ENCODE assay signal across 20 cellular contexts in genomic region chr17:10096556-10096955, GRCh38.
"Had no signal": no experiment of that assay in that cellular context is flagged by ENCODE, and none has a peak within 500 bp of the region (broad histone marks: within the 10 kb centered on the region; RNA-seq: fewer than 3 reads in every experiment).

No MANE protein-coding gene starts in this region.

- ATAC-seq: heart right ventricle; left colon; psoas muscle; right cardiac atrium; stimulated activated effector memory CD8-positive, alpha-beta T cell treated with anti-CD3 and anti-CD28 coated beads, Interleukin-12 subunit alpha, Interleukin-12 subunit beta, amount 100 ng/mL, for 72 hours had no signal

- H3K4me3 Mint-ChIP-seq: activated naive CD4-positive, alpha-beta T cell treated with anti-CD3 and anti-CD28 coated beads, Interleukin-2, amount 50 U/mL, for 24 hours; brain; naive B cell; stimulated activated effector memory CD8-positive, alpha-beta T cell treated with anti-CD3 and anti-CD28 coated beads, Interleukin-12 subunit alpha, Interleukin-12 subunit beta, amount 100 ng/mL, for 72 hours had no signal

- H3K27me3 Mint-ChIP-seq: activated naive CD4-positive, alpha-beta T cell treated with anti-CD3 and anti-CD28 coated beads, Interleukin-2, amount 50 U/mL, for 24 hours; naive B cell had no signal

- DNase-seq: activated CD4-positive, alpha-beta T cell treated with anti-CD3 and anti-CD28 coated beads for 1 hour; activated CD4-positive, alpha-beta T cell treated with anti-CD3 and anti-CD28 coated beads, Interleukin-2, amount 50 U/mL, for 1 hour; activated gamma-delta T cell treated with Interleukin-2 at 50 U/mL for 16 hours; activated T-cell treated with anti-CD3 and anti-CD28 coated beads, Interleukin-2, amount 50 U/mL, for 1 hour; aorta; heart right ventricle; left colon; mesendoderm; naive B cell; ovary; psoas muscle; stimulated activated CD4-positive, alpha-beta T cell treated with anti-CD3 and anti-CD28 coated beads, Interleukin-2, amount 100 ng/mL, for 24 hours; T-helper 1 cell; testis; trophoblast cell had no signal

- H3K27ac Mint-ChIP-seq: activated naive CD4-positive, alpha-beta T cell treated with anti-CD3 and anti-CD28 coated beads, Interleukin-2, amount 50 U/mL, for 24 hours; stimulated activated effector memory CD8-positive, alpha-beta T cell treated with anti-CD3 and anti-CD28 coated beads, Interleukin-12 subunit alpha, Interleukin-12 subunit beta, amount 100 ng/mL, for 72 hours had no signal

- H3K36me3 ChIP-seq: heart right ventricle, ovary had no signal

- H3K9me3 ChIP-seq: ovary, psoas muscle, testis had no signal

- H3K36me3 Mint-ChIP-seq: activated naive CD4-positive, alpha-beta T cell treated with anti-CD3 and anti-CD28 coated beads, Interleukin-2, amount 50 U/mL, for 24 hours; stimulated activated effector memory CD8-positive, alpha-beta T cell treated with anti-CD3 and anti-CD28 coated beads, Interleukin-12 subunit alpha, Interleukin-12 subunit beta, amount 100 ng/mL, for 72 hours had no signal

- H3K27me3 ChIP-seq: heart right ventricle, ovary, testis had no signal

- H3K9me3 Mint-ChIP-seq: activated naive CD4-positive, alpha-beta T cell treated with anti-CD3 and anti-CD28 coated beads, Interleukin-2, amount 50 U/mL, for 24 hours had no signal

- H3K4me1 Mint-ChIP-seq: activated naive CD4-positive, alpha-beta T cell treated with anti-CD3 and anti-CD28 coated beads, Interleukin-2, amount 50 U/mL, for 24 hours; brain had no signal

- H3K27ac ChIP-seq: ovary, psoas muscle, testis had no signal

- H3K4me1 ChIP-seq: psoas muscle, testis had no signal

- H3K4me3 ChIP-seq: heart right ventricle, ovary, psoas muscle, skin epidermis, testis had no signal
